Comparison of ENCODE assay signal across 9 cellular contexts in genomic region chr12:99985129-99985570, GRCh38. TPM values are rescaled to one million over a fixed set of nuclear protein-coding genes. Genes with fewer than 3 reads are reported as not detected.
DNase-seq lines count a peak whose midpoint lies in the region; ATAC-seq, FAIRE-seq and TF ChIP-seq lines count a peak whose summit lies in the region.
"Had no signal": no experiment of that assay in that cellular context is flagged by ENCODE, and none has a peak within 500 bp of the region (broad histone marks: within the 10 kb centered on the region; RNA-seq: fewer than 3 reads in every experiment).

No MANE protein-coding gene starts in this region.

- no peaks in the 10 kb centered on the region for H3K36me3 ChIP-seq in Karpas-422 (ENCODE audit: insufficient read depth, low read length)
- no peaks in the 10 kb centered on the region for H3K36me3 ChIP-seq in K562 (ENCODE audit: control insufficient read depth, insufficient read depth, low read length)
- no peaks in the 10 kb centered on the region for H3K36me3 ChIP-seq in lower lobe of right lung
- no peaks in the 10 kb centered on the region for H3K36me3 ChIP-seq in urinary bladder (ENCODE audit: insufficient read depth)

- intact Hi-C loops in K562 (cut with micrococcal nuclease) (no loop called here), lower lobe of right lung (cut with DNase I) (no loop called here)

- no peak for TF ChIP-seq POLR2A in K562 (conservative IDR thresholded peaks at IDR 0.05)

- H2AFZ ChIP-seq in Karpas-422 (ENCODE audit: low read length) (peak overlapping the region; percentile 95), K562 (ENCODE audit: low read depth, low read length) (peak overlapping the region; percentile 64)

- H3K79me2 ChIP-seq in Karpas-422 (ENCODE audit: low read length) = no peaks in the 10 kb centered on the region
- H3K79me2 ChIP-seq in K562 (ENCODE audit: control insufficient read depth, insufficient read depth, low read length) = no peaks in the 10 kb centered on the region

- H3K27ac ChIP-seq in Karpas-422 (ENCODE audit: low read length) (no peak overlapping the region), K562 (ENCODE audit: extremely low read depth, low read depth, low read length) (no peak overlapping the region), lower lobe of right lung (no peak overlapping the region), urinary bladder (ENCODE audit: low read depth) (no peak overlapping the region)

- TF ChIP-seq CTCF in K562 (IDR thresholded peaks at IDR 0.05 in 2 of 3, conservative IDR thresholded peaks at IDR 0.05 in 1 of 3; ENCODE audit: insufficient read depth in 2 of 3, low read depth in 1 of 3, low read length in 3 of 3) (no peak), lower lobe of right lung (IDR thresholded peaks at IDR 0.05) (no peak)

- peak overlapping the region; percentile 71 for H3K4me3 Mint-ChIP-seq in activated naive CD4-positive, alpha-beta T cell treated with anti-CD3 and anti-CD28 coated beads, Interleukin-2, amount 50 U/mL, for 24 hours

- 6% methylated on average over 10 of the region's 10 CpGs for WGBS in K562 (ENCODE audit: insufficient coverage, low coverage, missing lambda C conversion rate)
- 1% methylated on average over 10 of the region's 10 CpGs for WGBS in urinary bladder

- peaks cover 6% of the 10 kb centered on the region for H3K4me1 Mint-ChIP-seq in activated naive CD4-positive, alpha-beta T cell treated with anti-CD3 and anti-CD28 coated beads, Interleukin-2, amount 50 U/mL, for 24 hours

- ATAC-seq in K562 (no peak; the same call in 2 of the 3 replicates), lower lobe of right lung (no peak), GM21515 (IDR thresholded peaks at IDR 0.05; ENCODE audit: unreplicated experiment) (no peak)

- in situ Hi-C loops in K562 (cut with MboI) = no loop called here

- no peaks in the 10 kb centered on the region for H3K27me3 ChIP-seq in Karpas-422 (ENCODE audit: low read length)
- peaks cover 5 to 12% of the 10 kb centered on the region in 2 experiments; a peak in 3 of 5 replicates for H3K27me3 ChIP-seq in K562 (ENCODE audit: control insufficient read depth in 2 of 2, insufficient read depth in 2 of 2, low read length in 2 of 2)
- peaks cover 16% of the 10 kb centered on the region for H3K27me3 ChIP-seq in lower lobe of right lung (ENCODE audit: low read depth)

- H3K4me3 ChIP-seq in Karpas-422 (ENCODE audit: low read length) (peak overlapping the region; percentile 72), K562 (peak overlapping the region; percentile 38), lower lobe of right lung (peak overlapping the region; percentile 57), urinary bladder (ENCODE audit: low read depth, low read length) (peak overlapping the region; percentile 73)

- POLR2A ChIA-PET in K562 (lab: Yijun Ruan, JAX) = no interaction called here

- H3K4me1 ChIP-seq in Karpas-422 (ENCODE audit: low read length) (peaks cover 11% of the 10 kb centered on the region), K562 (replicated peaks in 1 of 2; ENCODE audit: control insufficient read depth in 2 of 2, insufficient read depth in 2 of 2, low read length in 2 of 2) (peaks cover 3 to 9% of the 10 kb centered on the region in 2 experiments; a peak in 3 of 5 replicates), lower lobe of right lung (peaks cover 14% of the 10 kb centered on the region), urinary bladder (ENCODE audit: insufficient read depth) (no peaks in the 10 kb centered on the region)

- peaks cover 35% of the 10 kb centered on the region for H3K27me3 Mint-ChIP-seq in activated naive CD4-positive, alpha-beta T cell treated with anti-CD3 and anti-CD28 coated beads, Interleukin-2, amount 50 U/mL, for 24 hours

- H3K9me3 Mint-ChIP-seq in activated naive CD4-positive, alpha-beta T cell treated with anti-CD3 and anti-CD28 coated beads, Interleukin-2, amount 50 U/mL, for 24 hours = no peaks in the 10 kb centered on the region

- no peaks in the 10 kb centered on the region for H3K36me3 Mint-ChIP-seq in activated naive CD4-positive, alpha-beta T cell treated with anti-CD3 and anti-CD28 coated beads, Interleukin-2, amount 50 U/mL, for 24 hours

- H3K9me1 ChIP-seq in K562 (ENCODE audit: control insufficient read depth, insufficient read depth, low read length) = no peaks in the 10 kb centered on the region

- H3K4me2 ChIP-seq in Karpas-422 (ENCODE audit: low read depth, low read length, poor library complexity, severe bottlenecking) (peak overlapping the region; percentile 90), K562 (ENCODE audit: insufficient read depth, low read length) (peak overlapping the region; percentile 72)

- DNase-seq in activated naive CD4-positive, alpha-beta T cell (lab: John Stamatoyannopoulos, UW) = no peak
- DNase-seq in Karpas-422 (peak; percentile 57), K562 (ENCODE audit: extremely low read depth in 1 of 4, low spot score in 3 of 4) (no peak), lower lobe of right lung (no peak), globus pallidus (ENCODE audit: low spot score) (no peak)

- FAIRE-seq in K562 (lab: Jason Lieb, UNC) = peak; percentile 68

- BruUV-seq in K562 (replicated peaks; lab: Mats Ljungman, UMichigan) = no TSS peak

- CTCF ChIA-PET in K562 (lab: Yijun Ruan, JAX; ENCODE audit: low intra/inter-chr PET ratio) = no interaction called here

- H3K9me2 ChIP-seq in Karpas-422 (replicated peaks; ENCODE audit: insufficient read depth, low read length) = no peaks in the 10 kb centered on the region

- TF ChIP-seq RAD21 in K562 (CRISPR knock-in tag; conservative IDR thresholded peaks at IDR 0.05 in 1 of 2, IDR thresholded peaks at IDR 0.05 in 1 of 2) = no peak

- H3K9me3 ChIP-seq in Karpas-422 (ENCODE audit: low read length) (no peaks in the 10 kb centered on the region), K562 (replicated peaks; ENCODE audit: control insufficient read depth, insufficient read depth, low read depth, low read length) (no peaks in the 10 kb centered on the region), lower lobe of right lung (no peaks in the 10 kb centered on the region)

- H3K27ac Mint-ChIP-seq in activated naive CD4-positive, alpha-beta T cell treated with anti-CD3 and anti-CD28 coated beads, Interleukin-2, amount 50 U/mL, for 24 hours = no peak overlapping the region

- TF ChIP-seq EP300 in K562 (IDR thresholded peaks at IDR 0.05; ENCODE audit: low read length) = no peak

- H3K9ac ChIP-seq in Karpas-422 (ENCODE audit: low read length) = peak overlapping the region; percentile 66
- H3K9ac ChIP-seq in K562 (ENCODE audit: insufficient read depth in 1 of 2, low read depth in 2 of 2, low read length in 2 of 2) = peak overlapping the region in 1 of 2 experiments; percentile 84; a peak in 2 of 4 replicates

- H4K20me1 ChIP-seq in Karpas-422 (ENCODE audit: insufficient read depth, low read depth, low read length) = no peaks in the 10 kb centered on the region
- no peaks in the 10 kb centered on the region; the same call in 1 of the 2 replicates for H4K20me1 ChIP-seq in K562 (replicated peaks; ENCODE audit: control insufficient read depth, insufficient read depth, low read length)

TF ChIP-seq in K562, 482 proteins besides CTCF, POLR2A, EP300 and RAD21 (continues in another document):
- TF ChIP-seq RHOXF2B (CRISPR knock-in tag; conservative IDR thresholded peaks at IDR 0.05) = no peak
- TF ChIP-seq ZNF316 (IDR thresholded peaks at IDR 0.05) = peak; percentile 10; the same call in 1 of the 2 replicates
- no peak for TF ChIP-seq MTA1 (IDR thresholded peaks at IDR 0.05; ENCODE audit: borderline replicate concordance)
- no peak for TF ChIP-seq REST (CRISPR knock-in tag; IDR thresholded peaks at IDR 0.05; ENCODE audit: low read depth)

RNA-seq across cellular contexts. Expression of gene ANKS1B, which starts 0.4 kb away (rescaled TPM):
- total RNA-seq in Karpas-422 (2014; rRNA removed; shearing (Covaris generic); ENCODE audit: low replicate concordance) = 13.3 and 23.4 TPM in 2 replicates
- 0.30 TPM in 1 of 2 replicates, not detected in the other for total RNA-seq in K562 (2011; cell fraction: chromatin; rRNA removed; ENCODE audit: low replicate concordance)
- total RNA-seq in K562 (2011; cell fraction: nucleolus; rRNA removed) = not detected in 2 replicates
- not detected in 2 replicates for total RNA-seq in K562 (2011; cell fraction: nucleoplasm; rRNA removed)
- total RNA-seq in K562 (2014; rRNA removed) (not detected in 2 replicates), K562 (2014; rRNA removed; fragmentation: Illumina TruSeq; extraction: Trizol) (not detected in 2 replicates), K562 (2015; rRNA removed; fragmentation: Illumina TruSeq; extraction: Trizol) (0.47 TPM in 1 of 2 replicates, not detected in the other), K562 (2021) (not detected in 2 replicates), lower lobe of right lung (4.0 TPM), urinary bladder (43.7 TPM)
- polyA plus RNA-seq in K562 (2011; rRNA removed) (0.05 TPM in 1 of 2 replicates, not detected in the other), K562 (2014; fragmentation: Illumina TruSeq; extraction: Trizol) (0.04 TPM in 1 of 2 replicates, not detected in the other), K562 (2014; fragmentation: Nextera tagmentation; extraction: Ambion mirVana) (under 1 TPM; 0.28 to 0.35 TPM), K562 (2014; rRNA removed) (0.08 TPM in 1 of 2 replicates, not detected in the other), urinary bladder (4.9 TPM)
- 0.07 TPM in 1 of 2 replicates, not detected in the other for polyA plus RNA-seq in K562 (2011; cell fraction: cytosol; rRNA removed)
- not detected in 2 replicates for polyA plus RNA-seq in K562 (2011; cell fraction: nucleus; rRNA removed)
- polyA plus RNA-seq in K562 (2012) = 0.04 TPM in 1 of 2 replicates, not detected in the other
- polyA minus RNA-seq in K562 (2011; rRNA and poly(A)+ RNA removed) = 0.45 and 0.46 TPM in 2 replicates
- not detected in 2 replicates for polyA minus RNA-seq in K562 (2011; cell fraction: cytosol; rRNA and poly(A)+ RNA removed)
- polyA minus RNA-seq in K562 (2011; cell fraction: nucleus; rRNA and poly(A)+ RNA removed) = 0.22 TPM in 1 of 2 replicates, not detected in the other
- total RNA-seq: glomerular endothelial cell had no signal
